20 cellular contexts compared by ENCODE assay signal in the genomic region with DNA sequence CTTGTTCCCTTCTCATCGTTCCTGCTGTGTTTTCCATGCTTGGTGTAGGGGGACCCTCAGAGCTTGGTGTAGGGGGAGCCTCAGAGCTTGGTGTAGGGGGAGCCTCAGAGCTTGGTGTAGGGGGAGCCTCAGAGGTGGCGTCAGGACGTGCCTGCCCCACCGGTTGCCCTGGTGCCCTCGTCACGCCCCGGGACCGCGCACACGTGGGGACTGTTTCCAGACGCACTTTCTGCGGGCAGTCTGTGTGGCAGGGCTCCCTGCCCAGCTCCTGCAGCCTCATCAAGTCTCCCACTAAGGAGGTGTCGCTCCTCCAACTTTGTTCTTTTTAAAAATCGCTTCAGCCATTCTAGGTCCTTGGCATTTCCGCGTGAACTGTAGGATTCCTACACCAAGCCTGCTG.
"Had no signal": no experiment of that assay in that cellular context is flagged by ENCODE, and none has a peak within 500 bp of the region (broad histone marks: within the 10 kb centered on the region; RNA-seq: fewer than 3 reads in every experiment).

No MANE protein-coding gene starts in this region.

- H3K9me3 ChIP-seq: breast epithelium, esophagus muscularis mucosa, heart right ventricle, prostate gland, stomach, upper lobe of right lung had no signal

- H3K27me3 ChIP-seq: breast epithelium, esophagus muscularis mucosa, heart right ventricle, stomach, upper lobe of right lung had no signal

- DNase-seq: activated CD4-positive, alpha-beta memory T cell treated with anti-CD3 and anti-CD28 coated beads, Interleukin-2, amount 10 ng/mL, durations not matched to agents 7 days and 5 days; activated CD4-positive, alpha-beta T cell treated with anti-CD3 and anti-CD28 coated beads for 4 hours; activated CD8-positive, alpha-beta memory T cell treated with anti-CD3 and anti-CD28 coated beads, Interleukin-2, amount 10 ng/mL, durations not matched to agents 7 days and 5 days; activated naive CD4-positive, alpha-beta T cell treated with anti-CD3 and anti-CD28 coated beads for 36 hours; effector CD8-positive, alpha-beta T cell; heart right ventricle; stomach; upper lobe of right lung had no signal

- FAIRE-seq: astrocyte, endothelial cell of umbilical vein, TTC549 had no signal

- H3K27ac Mint-ChIP-seq: activated CD4-positive, alpha-beta memory T cell treated with anti-CD3 and anti-CD28 coated beads, Interleukin-2, amount 10 ng/mL, durations not matched to agents 7 days and 5 days; activated CD8-positive, alpha-beta memory T cell treated with anti-CD3 and anti-CD28 coated beads, Interleukin-2, amount 10 ng/mL, durations not matched to agents 7 days and 5 days; activated naive CD4-positive, alpha-beta T cell treated with anti-CD3 and anti-CD28 coated beads for 36 hours; dendritic cell treated with granulocyte-macrophage colony-stimulating factor and Interleukin-4, amounts not matched to agents 40 ng/mL and 50 ng/mL, for 4 days; mesothelial cell of epicardium; T-helper 2 cell treated with Interferon-gamma antibody and Interleukin-4, amounts not matched to agents 5 μg/mL and 100 μg/mL, for 36 hours; WTC11 had no signal

- H3K9me3 Mint-ChIP-seq: activated CD4-positive, alpha-beta memory T cell treated with anti-CD3 and anti-CD28 coated beads, Interleukin-2, amount 10 ng/mL, durations not matched to agents 7 days and 5 days; activated naive CD4-positive, alpha-beta T cell treated with anti-CD3 and anti-CD28 coated beads for 36 hours; dendritic cell treated with granulocyte-macrophage colony-stimulating factor and Interleukin-4, amounts not matched to agents 40 ng/mL and 50 ng/mL, for 4 days; mesothelial cell of epicardium; neural crest cell; T-helper 2 cell treated with Interferon-gamma antibody and Interleukin-4, amounts not matched to agents 5 μg/mL and 100 μg/mL, for 36 hours; WTC11 had no signal

- H3K36me3 ChIP-seq: breast epithelium, prostate gland had no signal

- H3K4me3 ChIP-seq: breast epithelium, esophagus muscularis mucosa, heart right ventricle, prostate gland, skin epidermis, stomach, upper lobe of right lung had no signal

- H3K27ac ChIP-seq: breast epithelium, esophagus muscularis mucosa, heart right ventricle, prostate gland, skin epidermis, upper lobe of right lung had no signal

- H3K27me3 Mint-ChIP-seq: activated CD4-positive, alpha-beta memory T cell treated with anti-CD3 and anti-CD28 coated beads, Interleukin-2, amount 10 ng/mL, durations not matched to agents 7 days and 5 days; activated CD8-positive, alpha-beta memory T cell treated with anti-CD3 and anti-CD28 coated beads, Interleukin-2, amount 10 ng/mL, durations not matched to agents 7 days and 5 days; dendritic cell treated with granulocyte-macrophage colony-stimulating factor and Interleukin-4, amounts not matched to agents 40 ng/mL and 50 ng/mL, for 4 days had no signal

- H3K4me3 Mint-ChIP-seq: activated CD4-positive, alpha-beta memory T cell treated with anti-CD3 and anti-CD28 coated beads, Interleukin-2, amount 10 ng/mL, durations not matched to agents 7 days and 5 days; activated CD8-positive, alpha-beta memory T cell treated with anti-CD3 and anti-CD28 coated beads, Interleukin-2, amount 10 ng/mL, durations not matched to agents 7 days and 5 days; activated naive CD4-positive, alpha-beta T cell treated with anti-CD3 and anti-CD28 coated beads for 36 hours; dendritic cell treated with granulocyte-macrophage colony-stimulating factor and Interleukin-4, amounts not matched to agents 40 ng/mL and 50 ng/mL, for 4 days; mesothelial cell of epicardium; neural crest cell; T-helper 2 cell treated with Interferon-gamma antibody and Interleukin-4, amounts not matched to agents 5 μg/mL and 100 μg/mL, for 36 hours; WTC11 had no signal
